In the genomic region with DNA sequence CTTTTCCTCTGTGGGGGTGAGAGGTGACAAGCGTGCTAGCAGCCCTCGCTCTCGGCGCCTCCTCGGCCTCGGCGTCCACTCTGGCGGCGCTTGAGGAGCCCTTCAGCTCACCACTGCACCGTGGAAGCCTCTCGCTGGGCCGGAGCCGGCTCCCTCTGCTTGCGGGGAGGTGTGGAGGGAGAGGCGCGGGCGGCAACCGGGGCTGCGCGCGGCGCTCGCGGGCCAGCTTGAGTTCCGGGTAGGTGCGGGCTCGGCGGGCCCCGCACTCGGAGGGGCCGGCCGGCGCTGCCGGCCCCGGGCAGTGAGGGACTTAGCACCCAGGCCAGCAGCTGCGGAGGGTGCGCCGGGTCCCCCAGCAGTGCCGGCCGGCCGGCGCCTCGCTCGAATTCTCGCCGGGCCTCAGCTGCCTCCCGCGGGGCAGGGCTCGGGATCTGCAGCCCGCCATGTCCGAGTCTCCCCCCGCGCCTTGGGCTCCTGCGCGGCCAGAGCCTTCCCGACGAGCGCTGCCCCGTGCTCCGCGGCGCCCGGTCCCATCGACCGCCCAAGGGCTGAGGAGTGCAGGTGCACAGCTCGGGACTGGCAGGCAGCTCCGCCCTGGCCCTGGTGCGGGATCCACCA, we compare ENCODE assay signal across 15 cellular contexts.
DNase-seq lines count a peak whose midpoint lies in the region; ATAC-seq and TF ChIP-seq lines count a peak whose summit lies in the region.
"Had no signal": no experiment of that assay in that cellular context is flagged by ENCODE, and none has a peak within 500 bp of the region (broad histone marks: within the 10 kb centered on the region; RNA-seq: fewer than 3 reads in every experiment).

No MANE protein-coding gene starts in this region.

- H3K18ac ChIP-seq in H9 (ENCODE audit: insufficient read length, low read depth, low read length): no peak overlapping the region

- no peak overlapping the region for H4K91ac ChIP-seq in H9 (ENCODE audit: insufficient read length, low read depth, low read length)

- no peak overlapping the region for H3K4me2 ChIP-seq in H9 (ENCODE audit: insufficient read depth, insufficient read length, low read length)

- no peak overlapping the region for H2AK5ac ChIP-seq in H9 (ENCODE audit: insufficient read length, low read length)

- H3K79me1 ChIP-seq in H9 (ENCODE audit: insufficient read depth, low read depth, low read length, poor library complexity, severe bottlenecking): no peaks in the 10 kb centered on the region

- H3T11ph ChIP-seq in H9 (ENCODE audit: low read length): no peak overlapping the region

- no peaks in the 10 kb centered on the region for H3K79me2 ChIP-seq in H9 (ENCODE audit: insufficient read depth, low read length)

- no peaks in the 10 kb centered on the region for H3K36me3 ChIP-seq in body of pancreas (replicated peaks in 1 of 2; ENCODE audit: insufficient read depth in 1 of 2, low read depth in 2 of 2)

- H4K8ac ChIP-seq in H9 (replicated peaks; ENCODE audit: insufficient read length, low read depth, low read length): no peak overlapping the region

- H3K4me1 ChIP-seq in H9 (ENCODE audit: insufficient read depth, low read length): no peaks in the 10 kb centered on the region
- peaks cover 9% of the 10 kb centered on the region for H3K4me1 ChIP-seq in body of pancreas

- H2BK5ac ChIP-seq in H9 (ENCODE audit: insufficient read length, low read length): no peak overlapping the region

- H3K4me1 Mint-ChIP-seq in H9: peaks cover 2 to 7% of the 10 kb centered on the region in 2 experiments; a peak in 2 of 4 replicates
- H3K4me1 Mint-ChIP-seq in nephron progenitor cell: peaks cover 16% of the 10 kb centered on the region
- H3K4me1 Mint-ChIP-seq: CD14-positive monocyte had no signal

- H3K4me3 ChIP-seq in body of pancreas (no peak overlapping the region), iPS-11a (ENCODE audit: low read depth, low read length) (peak overlapping the region; percentile 14), retinal pigment epithelial cell (ENCODE audit: low read length) (peak overlapping the region; percentile 22)

- H3K14ac ChIP-seq in H9 (ENCODE audit: insufficient read depth, low read length): peak overlapping the region; percentile 59; the same call in 1 of the 2 replicates

- H3K27ac ChIP-seq in H9 (ENCODE audit: insufficient read length, low read depth, low read length) (no peak overlapping the region), body of pancreas (no peak overlapping the region), RWPE1 (no peak overlapping the region)

- CTCF ChIA-PET in RWPE1 (lab: Yijun Ruan, JAX): no interaction called here

- no peak overlapping the region for H2BK12ac ChIP-seq in H9 (ENCODE audit: insufficient read length, low read depth, low read length)

- H2BK15ac ChIP-seq in H9 (ENCODE audit: low read depth, low read length): no peak overlapping the region

- no CpG with 5 or more reads among the region's 68 CpGs for WGBS in H9 (ENCODE audit: extremely low coverage, insufficient read length, low lambda C conversion rate)
- WGBS in body of pancreas, 2 donors: 18 to 23% methylated on average over 10 to 46 of the region's 68 CpGs

- H3K27ac Mint-ChIP-seq in H9: no peak overlapping the region
- no peak overlapping the region for H3K27ac Mint-ChIP-seq in nephron progenitor cell
- H3K27ac Mint-ChIP-seq: activated naive CD4-positive, alpha-beta T cell treated with anti-CD3 and anti-CD28 coated beads for 36 hours; CD14-positive monocyte had no signal

- DNase-seq in H9 (peak; percentile 48), body of pancreas (peak in 3 of 4 donors; percentile 14 to 17 (median 16)), retinal pigment epithelial cell (ENCODE audit: low read depth) (no peak), nephron progenitor cell (no peak), RWPE1 (ENCODE audit: low spot score) (no peak), mesenteric fat pad (ENCODE audit: low spot score) (no peak)
- DNase-seq in stimulated activated CD8-positive, alpha-beta memory T cell treated with anti-CD3 and anti-CD28 coated beads, Interleukin-4, amount 100 ng/mL, for 48 hours: no peak
- DNase-seq: activated CD4-positive, alpha-beta T cell treated with anti-CD3 and anti-CD28 coated beads, Interleukin-2, amount 50 U/mL, for 4 hours; activated naive CD4-positive, alpha-beta T cell treated with anti-CD3 and anti-CD28 coated beads for 36 hours; mesenchymal stem cell; NCI-H1105; SW 1271 had no signal

- H3K9ac ChIP-seq in H9 (ENCODE audit: extremely low read depth, insufficient read length, low read length): no peak overlapping the region

- no peaks in the 10 kb centered on the region for H4K20me1 ChIP-seq in H9 (ENCODE audit: control insufficient read depth, insufficient read depth, insufficient read length)

- no peak overlapping the region for H3K4ac ChIP-seq in H9 (ENCODE audit: low read depth, low read length)

- POLR2A ChIA-PET in RWPE1 (lab: Yijun Ruan, JAX; ENCODE audit: low non-redundant PET): no interaction called here

- H3K9me3 Mint-ChIP-seq in H9 (peaks cover 0 to 5% of the 10 kb centered on the region in 2 experiments; a peak in 2 of 5 replicates), nephron progenitor cell (peaks cover 17% of the 10 kb centered on the region)
- H3K9me3 Mint-ChIP-seq: activated naive CD4-positive, alpha-beta T cell treated with anti-CD3 and anti-CD28 coated beads for 36 hours had no signal

- TF ChIP-seq CTCF in H9 (conservative IDR thresholded peaks at IDR 0.05) (no peak), body of pancreas (IDR thresholded peaks at IDR 0.05) (no peak), retinal pigment epithelial cell (conservative IDR thresholded peaks at IDR 0.05; ENCODE audit: low read depth, low read length) (no peak), nephron progenitor cell (IDR thresholded peaks at IDR 0.05) (no peak), RWPE1 (conservative IDR thresholded peaks at IDR 0.05; ENCODE audit: low read depth) (no peak)

- TF ChIP-seq POLR2A in body of pancreas (IDR thresholded peaks at IDR 0.05): no peak

- no peaks in the 10 kb centered on the region for H3K9me3 ChIP-seq in H9 (ENCODE audit: control insufficient read depth, low read depth, low read length)
- no peaks in the 10 kb centered on the region for H3K9me3 ChIP-seq in body of pancreas

- H3K4me3 Mint-ChIP-seq in H9 (peak overlapping the region in 1 of 2 experiments; percentile 68; a peak in 2 of 5 replicates), nephron progenitor cell (no peak overlapping the region)
- H3K4me3 Mint-ChIP-seq: activated naive CD4-positive, alpha-beta T cell treated with anti-CD3 and anti-CD28 coated beads for 36 hours had no signal

- H3K27me3 ChIP-seq in H9 (ENCODE audit: insufficient read depth, low read length): no peaks in the 10 kb centered on the region; the same call in 1 of the 2 replicates
- peaks cover 0 to 5% of the 10 kb centered on the region in 2 donors for H3K27me3 ChIP-seq in body of pancreas

- H4K5ac ChIP-seq in H9 (ENCODE audit: insufficient read length, low read depth, low read length): no peak overlapping the region

- ATAC-seq in body of pancreas: peak; percentile 55
- ATAC-seq: sciatic nerve had no signal

- H3K56ac ChIP-seq in H9 (ENCODE audit: insufficient read length, low read depth, low read length): no peak overlapping the region

- no peaks in the 10 kb centered on the region for H3K23me2 ChIP-seq in H9 (ENCODE audit: insufficient read length, low read depth, low read length, poor library complexity, severe bottlenecking)

- no peak overlapping the region for H2BK20ac ChIP-seq in H9 (ENCODE audit: low read depth, low read length, poor library complexity, severe bottlenecking)

- H3K23ac ChIP-seq in H9 (ENCODE audit: insufficient read length, low read depth, low read length): no peak overlapping the region

- H3K27me3 Mint-ChIP-seq in H9 (ENCODE audit: low read depth): peaks cover 19% of the 10 kb centered on the region
- H3K27me3 Mint-ChIP-seq in nephron progenitor cell (ENCODE audit: low read depth, poor library complexity): peaks cover 63% of the 10 kb centered on the region

- intact Hi-C loops in body of pancreas (cut with DNase I): no loop called here

- peaks cover 0 to 5% (median 0%) of the 10 kb centered on the region in 3 experiments; a peak in 2 of 7 replicates for H3K36me3 Mint-ChIP-seq in H9 (ENCODE audit: insufficient read depth in 1 of 3, low read depth in 3 of 3)
- H3K36me3 Mint-ChIP-seq in nephron progenitor cell (ENCODE audit: low read depth): no peaks in the 10 kb centered on the region
- H3K36me3 Mint-ChIP-seq: CD14-positive monocyte had no signal

- no peak overlapping the region for H2AFZ ChIP-seq in H9 (ENCODE audit: low read length)

- no peak overlapping the region for H2BK120ac ChIP-seq in H9 (ENCODE audit: low read depth, low read length, poor library complexity, severe bottlenecking)

Comparison
In these comparisons a context has a peak if more than half of its experiments do, and no peak if none do; other contexts are left out.
1. DNase-seq: peak in H9 (single experiment) and body of pancreas (3 of 4); none in retinal pigment epithelial cell (single experiment), nephron progenitor cell (single experiment), RWPE1 (single experiment), mesenteric fat pad (single experiment) and stimulated activated CD8-positive, alpha-beta memory T cell treated with anti-CD3 and anti-CD28 coated beads, Interleukin-4, amount 100 ng/mL, for 48 hours (single experiment).
2. H3K4me3 ChIP-seq: peak in iPS-11a (single experiment) and retinal pigment epithelial cell (single experiment); none in body of pancreas (0 of 2).